18 cellular contexts compared by ENCODE assay signal in genomic region chr18:48334845-48335244, GRCh38.
DNase-seq lines count a peak whose midpoint lies in the region; FAIRE-seq and TF ChIP-seq lines count a peak whose summit lies in the region.
"Had no signal": no experiment of that assay in that cellular context is flagged by ENCODE, and none has a peak within 500 bp of the region (broad histone marks: within the 10 kb centered on the region; RNA-seq: fewer than 3 reads in every experiment).

No MANE protein-coding gene starts in this region.

- no peak overlapping the region for H4K8ac ChIP-seq in H1 (ENCODE audit: extremely low read depth, insufficient read depth, low read length)

- POLR2A ChIA-PET in H1 (lab: Charles Lee; ENCODE audit: partially characterized antibody), result no interaction called here

- H2BK5ac ChIP-seq in H1 (ENCODE audit: low read depth, low read length), result no peak overlapping the region

- H2BK20ac ChIP-seq in H1 (ENCODE audit: low read length), result no peak overlapping the region

- CTCF ChIA-PET in H1 (lab: Charles Lee; ENCODE audit: partially characterized antibody), result interaction anchor here (0.9 to 1.6 kb wide), 3 partner anchors 17 to 270 kb away, joined by 3 to 5 read pairs (median 4); no protein-coding TSS in a partner anchor

- no peak for TF ChIP-seq EP300 in H1 (IDR thresholded peaks at IDR 0.05; ENCODE audit: borderline replicate concordance in 1 of 2, low read depth in 2 of 2, low read length in 2 of 2)

- H3K18ac ChIP-seq in H1 (ENCODE audit: extremely low read depth, low read length), result no peak overlapping the region

- no peak overlapping the region for H3K4ac ChIP-seq in H1 (replicated peaks; ENCODE audit: insufficient read length, low read depth, low read length)

- H3K9me3 ChIP-seq in H1 (ENCODE audit: insufficient read depth in 2 of 2, low read depth in 1 of 2, low read length in 1 of 2), result no peaks in the 10 kb centered on the region
- H3K9me3 ChIP-seq in parathyroid adenoma (ENCODE audit: control insufficient read depth, low read length), result no peaks in the 10 kb centered on the region
- H3K9me3 ChIP-seq in thyroid gland, result no peaks in the 10 kb centered on the region
- H3K9me3 ChIP-seq: BLaER1, HAP-1 had no signal

- H2BK12ac ChIP-seq in H1 (ENCODE audit: low read depth, low read length), result peak overlapping the region; percentile 56; the same call in 1 of the 2 replicates

- H3K4me2 ChIP-seq in H1 (ENCODE audit: insufficient read depth in 1 of 2, low read depth in 2 of 2, low read length in 2 of 2) (no peak overlapping the region), parathyroid adenoma (ENCODE audit: low read length) (no peak overlapping the region)
- H3K4me2 ChIP-seq: BLaER1 had no signal

- H3K79me1 ChIP-seq in H1 (ENCODE audit: low read depth, low read length), result no peaks in the 10 kb centered on the region

- H3K9me3 Mint-ChIP-seq in chondrocyte (ENCODE audit: low read depth), result no peaks in the 10 kb centered on the region
- H3K9me3 Mint-ChIP-seq: HFFc6 had no signal

- H2BK120ac ChIP-seq in H1 (replicated peaks; ENCODE audit: low read depth, low read length), result no peak overlapping the region

- H3K36me3 Mint-ChIP-seq in chondrocyte (ENCODE audit: low read depth), result no peaks in the 10 kb centered on the region
- H3K36me3 Mint-ChIP-seq: CD8-positive, alpha-beta memory T cell had no signal

- peaks cover 2% of the 10 kb centered on the region for H3K27me3 Mint-ChIP-seq in chondrocyte (ENCODE audit: low read depth)

- intact Hi-C loops in thyroid gland (cut with DNase I), result loop anchor here (10.0 kb wide), 1 partner anchor 300 kb away; no protein-coding TSS in a partner anchor

- H4K5ac ChIP-seq in H1 (ENCODE audit: insufficient read length, low read depth, low read length), result no peak overlapping the region

- no peaks in the 10 kb centered on the region for H3K27me3 ChIP-seq in H1 (replicated peaks in 1 of 4; ENCODE audit: control insufficient read depth in 3 of 4, extremely low read depth in 1 of 4, insufficient read depth in 3 of 4, low read length in 3 of 4)
- no peaks in the 10 kb centered on the region for H3K27me3 ChIP-seq in parathyroid adenoma (ENCODE audit: control insufficient read depth, insufficient read depth, low read length)
- H3K27me3 ChIP-seq in thyroid gland, result no peaks in the 10 kb centered on the region

- no peak overlapping the region for H3K14ac ChIP-seq in H1 (ENCODE audit: insufficient read length)

- no peak overlapping the region for H4K91ac ChIP-seq in H1 (replicated peaks; ENCODE audit: insufficient read length, low read length)

- TF ChIP-seq POLR2A in H1 (IDR thresholded peaks at IDR 0.05; ENCODE audit: control extremely low read depth in 1 of 2, low read depth in 2 of 2, low read length in 2 of 2) (no peak), thyroid gland (IDR thresholded peaks at IDR 0.05) (no peak)

- no peak overlapping the region for H2AK5ac ChIP-seq in H1 (ENCODE audit: low read depth, low read length)

- no peak overlapping the region for H3K27ac Mint-ChIP-seq in chondrocyte (ENCODE audit: unreplicated experiment)
- H3K27ac Mint-ChIP-seq: CD8-positive, alpha-beta memory T cell; HFFc6 had no signal

- H2AFZ ChIP-seq in H1 (ENCODE audit: low read length), result no peak overlapping the region
- peak overlapping the region; percentile 21 for H2AFZ ChIP-seq in parathyroid adenoma

- H3K23ac ChIP-seq in H1 (ENCODE audit: insufficient read length), result no peak overlapping the region

- no peak for TF ChIP-seq RAD21 in H1 (IDR thresholded peaks at IDR 0.05 in 1 of 2, conservative IDR thresholded peaks at IDR 0.05 in 1 of 2; ENCODE audit: low read depth in 2 of 2, low read length in 2 of 2)

- no peaks in the 10 kb centered on the region for H3K23me2 ChIP-seq in H1 (ENCODE audit: low read depth, low read length)

- no peak for FAIRE-seq in H1 (lab: Jason Lieb, UNC)
- FAIRE-seq: GM12878, K562 had no signal

- peaks cover 0 to 6% (median under 1%) of the 10 kb centered on the region in 4 experiments; a peak in 5 of 7 replicates for H3K4me1 ChIP-seq in H1 (replicated peaks in 1 of 4; ENCODE audit: control insufficient read depth in 3 of 4, insufficient read depth in 4 of 4, low read length in 3 of 4)
- H3K4me1 ChIP-seq in parathyroid adenoma, result peaks cover 5% of the 10 kb centered on the region
- H3K4me1 ChIP-seq in thyroid gland, result peaks cover 50 to 62% of the 10 kb centered on the region in 2 donors
- H3K4me1 ChIP-seq: HAP-1 had no signal

- no peak overlapping the region for H3K4me3 Mint-ChIP-seq in chondrocyte (ENCODE audit: unreplicated experiment)
- H3K4me3 Mint-ChIP-seq: CD8-positive, alpha-beta memory T cell; HFFc6 had no signal

- no peak for TF ChIP-seq CTCF in H1 (IDR thresholded peaks at IDR 0.05; ENCODE audit: control extremely low read depth in 1 of 3, insufficient read depth in 1 of 3, low read depth in 1 of 3, low read length in 3 of 3)
- no peak for TF ChIP-seq CTCF in parathyroid adenoma (IDR thresholded peaks at IDR 0.05)
- no peak for TF ChIP-seq CTCF in thyroid gland (IDR thresholded peaks at IDR 0.05)
- no peak for TF ChIP-seq CTCF in chondrocyte (IDR thresholded peaks at IDR 0.05)

- H3K27ac ChIP-seq in H1 (ENCODE audit: low read depth, low read length), result no peak overlapping the region
- no peak overlapping the region for H3K27ac ChIP-seq in parathyroid adenoma
- H3K27ac ChIP-seq in thyroid gland, result peak overlapping the region in 2 of 3 donors; percentile 73 to 82
- H3K27ac ChIP-seq: BLaER1 had no signal

- no peaks in the 10 kb centered on the region for H3K79me2 ChIP-seq in H1 (ENCODE audit: control insufficient read depth in 1 of 2, insufficient read depth in 2 of 2, low read length in 2 of 2)
- no peaks in the 10 kb centered on the region for H3K79me2 ChIP-seq in parathyroid adenoma

- H3K36me3 ChIP-seq in H1 (ENCODE audit: control insufficient read depth in 2 of 4, insufficient read depth in 4 of 4, low read length in 3 of 4) (no peaks in the 10 kb centered on the region), parathyroid adenoma (ENCODE audit: control insufficient read depth, insufficient read depth, low read length) (no peaks in the 10 kb centered on the region), thyroid gland (no peaks in the 10 kb centered on the region)
- H3K36me3 ChIP-seq: BLaER1, HAP-1 had no signal

- H3K4me3 ChIP-seq in H1 (ENCODE audit: extremely low read depth in 1 of 4, insufficient read depth in 2 of 4, low read depth in 3 of 4, low read length in 4 of 4) (no peak overlapping the region), parathyroid adenoma (ENCODE audit: low read depth, low read length) (no peak overlapping the region), thyroid gland (replicated peaks in 1 of 3) (no peak overlapping the region)
- H3K4me3 ChIP-seq: BLaER1, GM12878, HAP-1, K562 had no signal

- 94% methylated on average over 3 of the region's 3 CpGs; no CpG with 5 or more reads in 1 of the 2 experiments for WGBS in H1 (ENCODE audit: extremely low coverage in 1 of 2, insufficient coverage in 1 of 2, insufficient read length in 1 of 2, insufficient replicate concordance in 2 of 2, low coverage in 1 of 2, low lambda C conversion rate in 2 of 2, missing lambda C conversion rate in 1 of 2), 2 experiments
- 84 to 86% methylated on average over 3 of the region's 3 CpGs for WGBS in thyroid gland, 2 donors

- peaks cover 36% of the 10 kb centered on the region for H3K4me1 Mint-ChIP-seq in chondrocyte (ENCODE audit: low read depth)
- H3K4me1 Mint-ChIP-seq: CD8-positive, alpha-beta memory T cell had no signal

- H4K20me1 ChIP-seq in H1 (replicated peaks in 1 of 2; ENCODE audit: control insufficient read depth in 1 of 2, insufficient read depth in 2 of 2, low read length in 2 of 2), result no peaks in the 10 kb centered on the region
- H4K20me1 ChIP-seq: BLaER1 had no signal

- H3K9ac ChIP-seq in H1 (replicated peaks in 1 of 4; ENCODE audit: extremely low read depth in 1 of 4, low read depth in 3 of 4, low read length in 3 of 4) (no peak overlapping the region; a peak in 1 of 7 replicates), parathyroid adenoma (no peak overlapping the region)
- H3K9ac ChIP-seq: BLaER1 had no signal

- DNase-seq in D341Med (ENCODE audit: low spot score) (peak; percentile 37), H1 (ENCODE audit: low read depth in 1 of 2, low spot score in 2 of 2) (no peak), thyroid gland (no peak), chondrocyte (ENCODE audit: low spot score) (no peak), anterior cingulate cortex (lab: John Stamatoyannopoulos, UW) (no peak), COR-L47 (lab: John Stamatoyannopoulos, UW) (no peak)
- DNase-seq: 8988T; AML-193; CD8-positive, alpha-beta memory T cell; DMS 273 treated with DMSO at 0.1 percent for 48 hours; DMS79; GOT3; HFFc6 had no signal

- H2BK15ac ChIP-seq in H1 (ENCODE audit: low read length), result no peak overlapping the region

- no peak overlapping the region for H3K56ac ChIP-seq in H1 (replicated peaks; ENCODE audit: insufficient read length, low read depth, low read length)

TF ChIP-seq in H1, 55 proteins besides CTCF, POLR2A, EP300 and RAD21 (continues in another document):
- TF ChIP-seq USF2 (IDR thresholded peaks at IDR 0.05; ENCODE audit: low read length), result no peak
- TF ChIP-seq SAP30 (IDR thresholded peaks at IDR 0.05; ENCODE audit: insufficient read depth, insufficient replicate concordance, low read length), result no peak
- no peak for TF ChIP-seq SP1 (IDR thresholded peaks at IDR 0.05; ENCODE audit: low read depth, low read length)
- no peak for TF ChIP-seq SIN3A (conservative IDR thresholded peaks at IDR 0.05 in 1 of 2, IDR thresholded peaks at IDR 0.05 in 1 of 2; ENCODE audit: low read depth in 1 of 2, low read length in 2 of 2)
- TF ChIP-seq FOSL1 (IDR thresholded peaks at IDR 0.05; ENCODE audit: insufficient read depth, low read depth, low read length), result no peak
- no peak for TF ChIP-seq GABPA (IDR thresholded peaks at IDR 0.05; ENCODE audit: borderline replicate concordance, insufficient read depth, low read length)
- TF ChIP-seq RFX5 (IDR thresholded peaks at IDR 0.05; ENCODE audit: borderline replicate concordance, low read depth, low read length), result no peak
- TF ChIP-seq GTF2F1 (IDR thresholded peaks at IDR 0.05; ENCODE audit: borderline replicate concordance, low read depth, low read length), result no peak
- no peak for TF ChIP-seq KDM4A (IDR thresholded peaks at IDR 0.05; ENCODE audit: low read depth, low read length, severe bottlenecking)
- no peak for TF ChIP-seq CBX5 (IDR thresholded peaks at IDR 0.05; ENCODE audit: low read depth, low read length)
- no peak for TF ChIP-seq ASH2L (IDR thresholded peaks at IDR 0.05; ENCODE audit: low read length)
- TF ChIP-seq TAF1 (IDR thresholded peaks at IDR 0.05; ENCODE audit: low read depth, low read length), result no peak
- no peak for TF ChIP-seq BRCA1 (IDR thresholded peaks at IDR 0.05; ENCODE audit: low read depth, low read length)
- TF ChIP-seq BACH1 (IDR thresholded peaks at IDR 0.05; ENCODE audit: low read length), result no peak

Comparison
In these comparisons a context has a peak if more than half of its experiments do, and no peak if none do; other contexts are left out.
1. H3K27ac ChIP-seq: peak in thyroid gland (2 of 3); none in H1 (single experiment) and parathyroid adenoma (single experiment).